ENCODE assay signal across 11 cellular contexts in the genomic region with DNA sequence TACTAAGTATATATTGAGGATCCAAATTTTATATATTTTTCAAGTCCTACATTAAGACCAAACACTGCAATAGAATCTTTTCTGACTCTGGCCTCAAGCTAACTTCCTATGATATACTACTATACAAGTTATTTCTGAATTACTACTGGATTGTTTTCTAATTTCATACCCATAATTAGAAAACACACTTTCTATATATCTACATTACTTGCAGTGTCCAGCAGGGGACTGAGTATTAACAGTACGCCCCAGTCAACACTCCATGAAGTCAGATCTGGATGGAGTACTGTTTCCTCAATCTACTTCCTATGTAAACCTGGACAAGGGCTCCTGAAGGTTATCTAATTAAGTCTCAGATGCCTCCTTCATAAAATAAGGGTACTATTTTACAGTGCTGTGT.
DNase-seq lines count a peak whose midpoint lies in the region; TF ChIP-seq lines count a peak whose summit lies in the region.
"Had no signal": no experiment of that assay in that cellular context is flagged by ENCODE, and none has a peak within 500 bp of the region (broad histone marks: within the 10 kb centered on the region; RNA-seq: fewer than 3 reads in every experiment).

No MANE protein-coding gene starts in this region.

- no peaks in the 10 kb centered on the region for H3K9me3 Mint-ChIP-seq in activated CD4-positive, alpha-beta memory T cell treated with anti-CD3 and anti-CD28 coated beads for 36 hours
- H3K9me3 Mint-ChIP-seq: activated CD4-positive, alpha-beta T cell treated with anti-CD3 and anti-CD28 coated beads, Interleukin-2, amount 10 ng/mL, durations not matched to agents 24 days and 14 days had no signal

- CTCF ChIA-PET in activated CD4-positive, alpha-beta memory T cell treated with anti-CD3 and anti-CD28 coated beads for 36 hours (lab: Charles Lee), result no interaction called here

- intact Hi-C loops in activated CD4-positive, alpha-beta memory T cell treated with anti-CD3 and anti-CD28 coated beads for 36 hours (cut with micrococcal nuclease), result no loop called here

- no peaks in the 10 kb centered on the region for H3K36me3 Mint-ChIP-seq in activated CD4-positive, alpha-beta memory T cell treated with anti-CD3 and anti-CD28 coated beads for 36 hours

- POLR2A ChIA-PET in activated CD4-positive, alpha-beta memory T cell treated with anti-CD3 and anti-CD28 coated beads for 36 hours (lab: Charles Lee), result no interaction called here

- in situ Hi-C loops in ACHN (cut with HindIII; ENCODE audit: low pct_ligation_motif_present, low pct_unique_long_range_greater_than_20kb, low sequenced_read_pairs), result no loop called here

- DNase-seq in ACHN (peak; percentile 4), RKO (ENCODE audit: low spot score) (peak; percentile 32), fibroblast of the aortic adventitia (ENCODE audit: low read depth) (peak; percentile 5), NCI-H1694 (lab: John Stamatoyannopoulos, UW) (no peak)
- no peak for DNase-seq in activated CD4-positive, alpha-beta memory T cell treated with anti-CD3 and anti-CD28 coated beads for 36 hours
- no peak for DNase-seq in activated effector memory CD4-positive, alpha-beta T cell treated with anti-CD3 and anti-CD28 coated beads, Interleukin-2, amount 50 U/mL, for 16 hours
- no peak for DNase-seq in stimulated activated CD4-positive, alpha-beta T cell treated with anti-CD3 and anti-CD28 coated beads, Interleukin-12 subunit alpha, Interleukin-12 subunit beta, amount 100 ng/mL, for 4 hours
- DNase-seq: activated CD4-positive, alpha-beta T cell treated with anti-CD3 and anti-CD28 coated beads, Interleukin-2, amount 10 ng/mL, durations not matched to agents 24 days and 14 days; head of caudate nucleus; NCI-H446 had no signal

- H3K4me1 Mint-ChIP-seq in activated CD4-positive, alpha-beta memory T cell treated with anti-CD3 and anti-CD28 coated beads for 36 hours (ENCODE audit: low read depth), result no peaks in the 10 kb centered on the region
- H3K4me1 Mint-ChIP-seq: activated CD4-positive, alpha-beta T cell treated with anti-CD3 and anti-CD28 coated beads, Interleukin-2, amount 10 ng/mL, durations not matched to agents 24 days and 14 days had no signal

- no peak overlapping the region for H3K4me3 Mint-ChIP-seq in activated CD4-positive, alpha-beta memory T cell treated with anti-CD3 and anti-CD28 coated beads for 36 hours
- H3K4me3 Mint-ChIP-seq: activated CD4-positive, alpha-beta T cell treated with anti-CD3 and anti-CD28 coated beads, Interleukin-2, amount 10 ng/mL, durations not matched to agents 24 days and 14 days had no signal

- peak; percentile 32; the same call in 2 of the 3 replicates for TF ChIP-seq CTCF in GM12872 (IDR thresholded peaks at IDR 0.05; ENCODE audit: insufficient read depth, low read depth, low read length)
- peak; percentile 46 for TF ChIP-seq CTCF in fibroblast of the aortic adventitia (IDR thresholded peaks at IDR 0.05; ENCODE audit: insufficient read depth, low read length)

- no peak overlapping the region for H3K27ac Mint-ChIP-seq in activated CD4-positive, alpha-beta memory T cell treated with anti-CD3 and anti-CD28 coated beads for 36 hours
- H3K27ac Mint-ChIP-seq: activated CD4-positive, alpha-beta T cell treated with anti-CD3 and anti-CD28 coated beads, Interleukin-2, amount 10 ng/mL, durations not matched to agents 24 days and 14 days had no signal

- H3K4me3 ChIP-seq in fibroblast of the aortic adventitia (ENCODE audit: low read depth, low read length), result no peak overlapping the region

- H3K27me3 Mint-ChIP-seq in activated CD4-positive, alpha-beta memory T cell treated with anti-CD3 and anti-CD28 coated beads for 36 hours, result no peaks in the 10 kb centered on the region
- H3K27me3 Mint-ChIP-seq: activated CD4-positive, alpha-beta T cell treated with anti-CD3 and anti-CD28 coated beads, Interleukin-2, amount 10 ng/mL, durations not matched to agents 24 days and 14 days had no signal

Comparison
In these comparisons a context has a peak if more than half of its experiments do, and no peak if none do; other contexts are left out.
1. DNase-seq: peak in ACHN (single experiment), RKO (single experiment) and fibroblast of the aortic adventitia (single experiment); none in activated CD4-positive, alpha-beta memory T cell treated with anti-CD3 and anti-CD28 coated beads for 36 hours (single experiment), activated effector memory CD4-positive, alpha-beta T cell treated with anti-CD3 and anti-CD28 coated beads, Interleukin-2, amount 50 U/mL, for 16 hours (single experiment), stimulated activated CD4-positive, alpha-beta T cell treated with anti-CD3 and anti-CD28 coated beads, Interleukin-12 subunit alpha, Interleukin-12 subunit beta, amount 100 ng/mL, for 4 hours (single experiment) and NCI-H1694 (single experiment).